Comparison of ENCODE assay signal across 15 cellular contexts in genomic region chr7:113657603-113658002, GRCh38.
DNase-seq lines count a peak whose midpoint lies in the region; ATAC-seq, FAIRE-seq and TF ChIP-seq lines count a peak whose summit lies in the region.
"Had no signal": no experiment of that assay in that cellular context is flagged by ENCODE, and none has a peak within 500 bp of the region (broad histone marks: within the 10 kb centered on the region; RNA-seq: fewer than 3 reads in every experiment).

No MANE protein-coding gene starts in this region.

- peaks cover 12 to 18% of the 10 kb centered on the region in 2 donors for H3K9me3 Mint-ChIP-seq in natural killer cell
- H3K9me3 Mint-ChIP-seq: IgD-negative memory B cell had no signal

- CTCF ChIA-PET in GM12878 (lab: Yijun Ruan, JAX), result no interaction called here

- FAIRE-seq in GM12878 (lab: Jason Lieb, UNC), result peak; percentile 64
- FAIRE-seq: colon had no signal

- ATAC-seq in GM19023 (IDR thresholded peaks at IDR 0.05; ENCODE audit: unreplicated experiment) (peak; percentile 88), GM21619 (IDR thresholded peaks at IDR 0.05; ENCODE audit: unreplicated experiment) (peak; percentile 96), HG03159 (IDR thresholded peaks at IDR 0.05; ENCODE audit: unreplicated experiment) (peak; percentile 98), GM12878 (peak; percentile 94), natural killer cell (no peak)
- ATAC-seq: stimulated activated effector memory CD8-positive, alpha-beta T cell treated with anti-CD3 and anti-CD28 coated beads, Interleukin-12 subunit alpha, Interleukin-12 subunit beta, amount 100 ng/mL, for 72 hours had no signal

- no peaks in the 10 kb centered on the region for H4K20me1 ChIP-seq in GM12878 (ENCODE audit: control insufficient read depth, insufficient read depth)

- H3K27me3 Mint-ChIP-seq in natural killer cell (ENCODE audit: low read depth in 2 of 2), result no peaks in the 10 kb centered on the region
- H3K27me3 Mint-ChIP-seq: IgD-negative memory B cell had no signal

- H3K4me1 Mint-ChIP-seq in natural killer cell, result no peaks in the 10 kb centered on the region
- H3K4me1 Mint-ChIP-seq: stimulated activated effector memory CD8-positive, alpha-beta T cell treated with anti-CD3 and anti-CD28 coated beads, Interleukin-12 subunit alpha, Interleukin-12 subunit beta, amount 100 ng/mL, for 72 hours had no signal

- H3K9ac ChIP-seq in GM12878 (ENCODE audit: control insufficient read depth, insufficient read depth, low read length), result no peak overlapping the region

- POLR2A ChIA-PET in GM12878 (lab: Charles Lee), result no interaction called here

- no peak overlapping the region for H3K27ac Mint-ChIP-seq in natural killer cell
- H3K27ac Mint-ChIP-seq: IgD-negative memory B cell; stimulated activated effector memory CD8-positive, alpha-beta T cell treated with anti-CD3 and anti-CD28 coated beads, Interleukin-12 subunit alpha, Interleukin-12 subunit beta, amount 100 ng/mL, for 72 hours had no signal

- intact Hi-C loops in GM12878 (cut with micrococcal nuclease; ENCODE audit: unreplicated experiment), result no loop called here
- intact Hi-C loops in natural killer cell (cut with micrococcal nuclease), result no loop called here

- TF ChIP-seq CTCF in GM12878 (IDR thresholded peaks at IDR 0.05 in 2 of 3, conservative IDR thresholded peaks at IDR 0.05 in 1 of 3; ENCODE audit: control insufficient read depth in 2 of 3, extremely low read depth in 1 of 3, insufficient read depth in 1 of 3, low read depth in 3 of 3, low read length in 3 of 3) (no peak), foreskin fibroblast (IDR thresholded peaks at IDR 0.05; ENCODE audit: low read depth, low read length) (no peak), natural killer cell (IDR thresholded peaks at IDR 0.05) (no peak)

- H3K36me3 Mint-ChIP-seq in natural killer cell, result no peaks in the 10 kb centered on the region
- H3K36me3 Mint-ChIP-seq: IgD-negative memory B cell; stimulated activated effector memory CD8-positive, alpha-beta T cell treated with anti-CD3 and anti-CD28 coated beads, Interleukin-12 subunit alpha, Interleukin-12 subunit beta, amount 100 ng/mL, for 72 hours had no signal

- in situ Hi-C loops in GM12878 (cut with MboI), result no loop called here

- no peak for TF ChIP-seq RAD21 in GM12878 (IDR thresholded peaks at IDR 0.05; ENCODE audit: insufficient read depth, low read depth, low read length)

- WGBS in GM12878 (ENCODE audit: insufficient coverage, insufficient replicate concordance, low lambda C conversion rate, missing lambda C conversion rate), result 0% methylated on average over 1 of the region's 1 CpG

- H3K27ac ChIP-seq in GM12878 (ENCODE audit: control insufficient read depth, insufficient read depth), result no peak overlapping the region

- H3K4me3 Mint-ChIP-seq in natural killer cell, result no peak overlapping the region
- H3K4me3 Mint-ChIP-seq: stimulated activated effector memory CD8-positive, alpha-beta T cell treated with anti-CD3 and anti-CD28 coated beads, Interleukin-12 subunit alpha, Interleukin-12 subunit beta, amount 100 ng/mL, for 72 hours had no signal

- no peaks in the 10 kb centered on the region for H3K9me3 ChIP-seq in GM12878 (replicated peaks; ENCODE audit: control insufficient read depth, insufficient read depth, low read length)

- DNase-seq in GM12878 (ENCODE audit: low read depth, low spot score) (peak; percentile 35), foreskin fibroblast (no peak), NCI-H226 (no peak), natural killer cell (no peak), superior temporal gyrus (ENCODE audit: extremely low spot score) (no peak)
- DNase-seq: activated CD4-positive, CD25-positive, alpha-beta regulatory T cell treated with anti-CD3 and anti-CD28 coated beads, Interleukin-2, amount 50 U/mL, for 72 hours; activated naive CD4-positive, alpha-beta T cell treated with anti-CD3 and anti-CD28 coated beads, Interleukin-2, amount 50 U/mL, for 16 hours; DMS79; kidney glomerular epithelial cell had no signal

- peak overlapping the region; percentile 7; the same call in 1 of the 2 replicates for H3K4me2 ChIP-seq in GM12878 (ENCODE audit: control insufficient read depth, insufficient read depth)

- peak overlapping the region; percentile 23 for H2AFZ ChIP-seq in GM12878 (ENCODE audit: control insufficient read depth, low read depth, low read length)

- no peaks in the 10 kb centered on the region for H3K4me1 ChIP-seq in GM12878 (ENCODE audit: control insufficient read depth, insufficient read depth, low read length)

- SMC1A ChIA-PET in GM12878 (lab: Charles Lee; ENCODE audit: uncharacterized antibody, unreplicated experiment), result no interaction called here

- H3K79me2 ChIP-seq in GM12878 (ENCODE audit: control insufficient read depth, insufficient read depth, low read length), result no peaks in the 10 kb centered on the region

- H3K4me3 ChIP-seq in GM12878 (no peak overlapping the region), foreskin fibroblast (ENCODE audit: low read depth in 1 of 2, low read length in 2 of 2) (no peak overlapping the region)

- RAD21 ChIA-PET in GM12878 (lab: Charles Lee; ENCODE audit: unreplicated experiment), result no interaction called here

- TF ChIP-seq POLR2A in GM12878 (IDR thresholded peaks at IDR 0.05; ENCODE audit: low read depth, low read length), result no peak

- no peak for TF ChIP-seq EP300 in GM12878 (IDR thresholded peaks at IDR 0.05; ENCODE audit: borderline replicate concordance in 1 of 2, control insufficient read depth in 1 of 2, low read depth in 2 of 2, low read length in 2 of 2)

- no TSS peak for BruUV-seq in GM12878 (replicated peaks; lab: Mats Ljungman, UMichigan)

- no peaks in the 10 kb centered on the region for H3K36me3 ChIP-seq in GM12878 (ENCODE audit: control insufficient read depth in 2 of 2, insufficient read depth in 2 of 2, low read length in 1 of 2)

- no peaks in the 10 kb centered on the region for H3K27me3 ChIP-seq in GM12878 (replicated peaks in 1 of 2; ENCODE audit: control insufficient read depth in 2 of 2, insufficient read depth in 2 of 2, low read length in 1 of 2)

TF ChIP-seq in GM12878, 131 proteins besides CTCF, POLR2A, EP300 and RAD21:
- TF ChIP-seq BMI1 (IDR thresholded peaks at IDR 0.05; ENCODE audit: borderline replicate concordance) (no peak), MXI1 (IDR thresholded peaks at IDR 0.05; ENCODE audit: low read depth, low read length) (no peak), CHD4 (IDR thresholded peaks at IDR 0.05) (no peak), ATF7 (IDR thresholded peaks at IDR 0.05; ENCODE audit: low read depth) (no peak), PBX3 (IDR thresholded peaks at IDR 0.05; ENCODE audit: insufficient replicate concordance, low read depth, low read length) (no peak), JUND (IDR thresholded peaks at IDR 0.05; ENCODE audit: low read depth, low read length) (no peak), ATF2 (IDR thresholded peaks at IDR 0.05; ENCODE audit: low read length) (no peak), GABPA (IDR thresholded peaks at IDR 0.05; ENCODE audit: low read depth) (no peak), CBX3 (IDR thresholded peaks at IDR 0.05; ENCODE audit: borderline replicate concordance, low read depth) (no peak), IRF5 (IDR thresholded peaks at IDR 0.05; ENCODE audit: borderline replicate concordance) (no peak), NFIC (IDR thresholded peaks at IDR 0.05; ENCODE audit: low read depth, low read length) (no peak), ESRRA (IDR thresholded peaks at IDR 0.05; ENCODE audit: low read length) (no peak), NFXL1 (IDR thresholded peaks at IDR 0.05; ENCODE audit: borderline replicate concordance) (no peak), SIN3A (IDR thresholded peaks at IDR 0.05; ENCODE audit: low read depth, low read length) (no peak)

Comparison
In these comparisons a context has a peak if more than half of its experiments do, and no peak if none do; other contexts are left out.
1. ATAC-seq: peak in GM19023 (single experiment), GM21619 (single experiment), HG03159 (single experiment) and GM12878 (single experiment); none in natural killer cell (0 of 3).